In the genomic region with DNA sequence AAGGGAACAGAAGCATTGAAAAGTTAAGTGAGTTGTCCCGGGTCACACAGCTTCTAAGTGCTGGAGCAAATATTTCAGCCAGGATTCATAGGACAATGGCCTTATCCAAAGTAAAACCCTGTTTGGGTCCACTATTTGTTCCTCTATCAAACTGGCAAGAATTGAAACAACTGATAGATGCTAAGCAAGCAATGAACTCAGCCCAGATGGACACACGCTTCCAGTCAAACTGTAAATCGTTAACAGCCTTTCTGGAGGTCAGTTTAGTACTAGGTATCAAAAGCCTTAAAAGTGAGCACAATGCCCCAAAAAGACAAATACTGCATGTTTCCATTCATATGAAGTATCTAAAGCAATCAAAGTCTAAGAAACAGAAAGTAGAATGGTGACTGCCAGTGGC, we compare ENCODE assay signal across 1 cellular context.
TF ChIP-seq lines count a peak whose summit lies in the region.

No MANE protein-coding gene starts in this region.

TF ChIP-seq in liver, 16 proteins besides CTCF, POLR2A, EP300 and RAD21:
- TF ChIP-seq, protein P1, sequence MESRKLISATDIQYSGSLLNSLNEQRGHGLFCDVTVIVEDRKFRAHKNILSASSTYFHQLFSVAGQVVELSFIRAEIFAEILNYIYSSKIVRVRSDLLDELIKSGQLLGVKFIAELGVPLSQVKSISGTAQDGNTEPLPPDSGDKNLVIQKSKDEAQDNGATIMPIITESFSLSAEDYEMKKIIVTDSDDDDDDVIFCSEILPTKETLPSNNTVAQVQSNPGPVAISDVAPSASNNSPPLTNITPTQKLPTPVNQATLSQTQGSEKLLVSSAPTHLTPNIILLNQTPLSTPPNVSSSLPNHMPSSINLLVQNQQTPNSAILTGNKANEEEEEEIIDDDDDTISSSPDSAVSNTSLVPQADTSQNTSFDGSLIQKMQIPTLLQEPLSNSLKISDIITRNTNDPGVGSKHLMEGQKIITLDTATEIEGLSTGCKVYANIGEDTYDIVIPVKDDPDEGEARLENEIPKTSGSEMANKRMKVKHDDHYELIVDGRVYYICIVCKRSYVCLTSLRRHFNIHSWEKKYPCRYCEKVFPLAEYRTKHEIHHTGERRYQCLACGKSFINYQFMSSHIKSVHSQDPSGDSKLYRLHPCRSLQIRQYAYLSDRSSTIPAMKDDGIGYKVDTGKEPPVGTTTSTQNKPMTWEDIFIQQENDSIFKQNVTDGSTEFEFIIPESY (IDR thresholded peaks at IDR 0.05): peak; percentile 52
- peak; percentile 28 for TF ChIP-seq MAX (IDR thresholded peaks at IDR 0.05)
- TF ChIP-seq GABPA (IDR thresholded peaks at IDR 0.05 in 1 of 2, conservative IDR thresholded peaks at IDR 0.05 in 1 of 2): no peak
- TF ChIP-seq, protein P2, sequence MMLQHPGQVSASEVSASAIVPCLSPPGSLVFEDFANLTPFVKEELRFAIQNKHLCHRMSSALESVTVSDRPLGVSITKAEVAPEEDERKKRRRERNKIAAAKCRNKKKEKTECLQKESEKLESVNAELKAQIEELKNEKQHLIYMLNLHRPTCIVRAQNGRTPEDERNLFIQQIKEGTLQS (IDR thresholded peaks at IDR 0.05): peak; percentile 46
- TF ChIP-seq RXRA (IDR thresholded peaks at IDR 0.05): peak; percentile 94 to 97
- TF ChIP-seq SP1 (IDR thresholded peaks at IDR 0.05): peak; percentile 96
- peak in 1 of 2 donors; percentile 41 for TF ChIP-seq EGR1 (IDR thresholded peaks at IDR 0.05; ENCODE audit: low read depth in 2 of 2)
- peak; percentile 60 to 81 for TF ChIP-seq JUND (IDR thresholded peaks at IDR 0.05)
- peak; percentile 28 for TF ChIP-seq HNF4G (IDR thresholded peaks at IDR 0.05)
- TF ChIP-seq, protein P3, sequence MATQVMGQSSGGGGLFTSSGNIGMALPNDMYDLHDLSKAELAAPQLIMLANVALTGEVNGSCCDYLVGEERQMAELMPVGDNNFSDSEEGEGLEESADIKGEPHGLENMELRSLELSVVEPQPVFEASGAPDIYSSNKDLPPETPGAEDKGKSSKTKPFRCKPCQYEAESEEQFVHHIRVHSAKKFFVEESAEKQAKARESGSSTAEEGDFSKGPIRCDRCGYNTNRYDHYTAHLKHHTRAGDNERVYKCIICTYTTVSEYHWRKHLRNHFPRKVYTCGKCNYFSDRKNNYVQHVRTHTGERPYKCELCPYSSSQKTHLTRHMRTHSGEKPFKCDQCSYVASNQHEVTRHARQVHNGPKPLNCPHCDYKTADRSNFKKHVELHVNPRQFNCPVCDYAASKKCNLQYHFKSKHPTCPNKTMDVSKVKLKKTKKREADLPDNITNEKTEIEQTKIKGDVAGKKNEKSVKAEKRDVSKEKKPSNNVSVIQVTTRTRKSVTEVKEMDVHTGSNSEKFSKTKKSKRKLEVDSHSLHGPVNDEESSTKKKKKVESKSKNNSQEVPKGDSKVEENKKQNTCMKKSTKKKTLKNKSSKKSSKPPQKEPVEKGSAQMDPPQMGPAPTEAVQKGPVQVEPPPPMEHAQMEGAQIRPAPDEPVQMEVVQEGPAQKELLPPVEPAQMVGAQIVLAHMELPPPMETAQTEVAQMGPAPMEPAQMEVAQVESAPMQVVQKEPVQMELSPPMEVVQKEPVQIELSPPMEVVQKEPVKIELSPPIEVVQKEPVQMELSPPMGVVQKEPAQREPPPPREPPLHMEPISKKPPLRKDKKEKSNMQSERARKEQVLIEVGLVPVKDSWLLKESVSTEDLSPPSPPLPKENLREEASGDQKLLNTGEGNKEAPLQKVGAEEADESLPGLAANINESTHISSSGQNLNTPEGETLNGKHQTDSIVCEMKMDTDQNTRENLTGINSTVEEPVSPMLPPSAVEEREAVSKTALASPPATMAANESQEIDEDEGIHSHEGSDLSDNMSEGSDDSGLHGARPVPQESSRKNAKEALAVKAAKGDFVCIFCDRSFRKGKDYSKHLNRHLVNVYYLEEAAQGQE (IDR thresholded peaks at IDR 0.05): peak; percentile 64
- peak; percentile 61 for TF ChIP-seq FOXA1 (IDR thresholded peaks at IDR 0.05)
- TF ChIP-seq TAF1 (conservative IDR thresholded peaks at IDR 0.05): peak; percentile 68
- TF ChIP-seq FOXA2 (IDR thresholded peaks at IDR 0.05): peak; percentile 71
- peak; percentile 82 to 88 for TF ChIP-seq HNF4A (conservative IDR thresholded peaks at IDR 0.05)
- no peak for TF ChIP-seq NR2F2 (IDR thresholded peaks at IDR 0.05)
- TF ChIP-seq YY1 (IDR thresholded peaks at IDR 0.05): peak; percentile 88
TF ChIP-seq in liver: peak in this region for 14.
